Comparison of ENCODE assay signal across 16 cellular contexts in the genomic region with DNA sequence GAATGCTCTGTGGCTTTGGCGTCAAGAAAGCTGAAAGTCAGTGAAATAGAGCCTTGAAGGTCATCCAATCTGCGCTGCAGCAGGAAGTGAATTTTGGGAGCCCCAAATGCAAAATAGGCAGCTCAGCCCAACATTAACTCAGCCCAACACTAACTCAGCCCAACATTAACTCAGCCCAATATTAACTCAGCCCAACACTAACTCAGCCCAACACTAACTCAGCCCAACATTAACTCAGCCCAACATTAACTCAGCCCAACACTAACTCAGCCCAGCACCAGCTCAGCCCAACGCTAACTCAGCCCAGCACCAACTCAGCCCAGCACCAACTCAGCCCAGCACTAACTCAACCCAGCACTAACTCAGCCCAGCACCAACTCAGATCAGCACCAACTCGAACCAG.
DNase-seq lines count a peak whose midpoint lies in the region; ATAC-seq and TF ChIP-seq lines count a peak whose summit lies in the region.
"Had no signal": no experiment of that assay in that cellular context is flagged by ENCODE, and none has a peak within 500 bp of the region (broad histone marks: within the 10 kb centered on the region; RNA-seq: fewer than 3 reads in every experiment).

No MANE protein-coding gene starts in this region.

- no peaks in the 10 kb centered on the region for H3K79me2 ChIP-seq in hepatocyte

- H3K9me3 ChIP-seq in A673 (ENCODE audit: low read depth, low read length, poor library complexity, severe bottlenecking) (no peaks in the 10 kb centered on the region), hepatocyte (ENCODE audit: low read depth) (no peaks in the 10 kb centered on the region)
- H3K9me3 ChIP-seq: colonic mucosa, pancreas had no signal

- ATAC-seq in GM19328 (IDR thresholded peaks at IDR 0.05; ENCODE audit: unreplicated experiment): peak; percentile 40
- ATAC-seq in left ventricle myocardium superior: peak; percentile 10
- no peak for ATAC-seq in GM21381 (IDR thresholded peaks at IDR 0.05; ENCODE audit: unreplicated experiment)

- H3K4me1 Mint-ChIP-seq in T-helper 2 cell treated with Interferon-gamma antibody and Interleukin-4, amounts not matched to agents 5 μg/mL and 100 μg/mL, for 36 hours (ENCODE audit: low read depth): no peaks in the 10 kb centered on the region
- H3K4me1 Mint-ChIP-seq: activated CD4-positive, alpha-beta T cell treated with anti-CD3 and anti-CD28 coated beads, Interleukin-2, amount 10 ng/mL, durations not matched to agents 24 days and 14 days had no signal

- no peak overlapping the region for H3K4me2 ChIP-seq in hepatocyte

- CTCF ChIA-PET in A673 (lab: Charles Lee): no interaction called here

- intact Hi-C loops in A673 (cut with micrococcal nuclease; ENCODE audit: unreplicated experiment): no loop called here
- intact Hi-C loops in left ventricle myocardium superior (cut with micrococcal nuclease): no loop called here

- POLR2A ChIA-PET in A673 (lab: Charles Lee; ENCODE audit: low non-redundant PET): no interaction called here

- no peaks in the 10 kb centered on the region for H3K27me3 Mint-ChIP-seq in T-helper 2 cell treated with Interferon-gamma antibody and Interleukin-4, amounts not matched to agents 5 μg/mL and 100 μg/mL, for 36 hours (ENCODE audit: low read depth)
- H3K27me3 Mint-ChIP-seq: activated CD4-positive, alpha-beta T cell treated with anti-CD3 and anti-CD28 coated beads, Interleukin-2, amount 10 ng/mL, durations not matched to agents 24 days and 14 days had no signal

- no TSS peak for BruUV-seq in A673 (replicated peaks; lab: Mats Ljungman, UMichigan)

- DNase-seq in A673 (ENCODE audit: low spot score) (peak; percentile 21), left ventricle myocardium superior (no peak), AML-193 (lab: John Stamatoyannopoulos, UW) (no peak), hepatocyte (ENCODE audit: low spot score) (no peak), dedifferentiated amniotic fluid mesenchymal stem cell (ENCODE audit: extremely low spot score) (no peak)
- no peak for DNase-seq in T-helper 2 cell treated with Interferon-gamma antibody and Interleukin-4, amounts not matched to agents 5 μg/mL and 100 μg/mL, for 36 hours (ENCODE audit: low spot score)
- DNase-seq: activated CD4-positive, alpha-beta T cell treated with anti-CD3 and anti-CD28 coated beads, Interleukin-2, amount 10 ng/mL, durations not matched to agents 24 days and 14 days; activated T-cell treated with anti-CD3 and anti-CD28 coated beads, Interleukin-2, amount 50 U/mL, for 24 hours; Calu3; colonic mucosa; NCI-H1694 treated with DMSO at 0.1 percent for 48 hours; NCI-H510A; trophoblast cell had no signal

- H3K36me3 ChIP-seq in A673 (ENCODE audit: insufficient read depth, low read length, poor library complexity, severe bottlenecking) (no peaks in the 10 kb centered on the region), hepatocyte (replicated peaks; ENCODE audit: insufficient read depth, low read depth) (no peaks in the 10 kb centered on the region)
- H3K36me3 ChIP-seq: colonic mucosa had no signal

- H3K4me3 Mint-ChIP-seq in T-helper 2 cell treated with Interferon-gamma antibody and Interleukin-4, amounts not matched to agents 5 μg/mL and 100 μg/mL, for 36 hours: no peak overlapping the region
- H3K4me3 Mint-ChIP-seq: activated CD4-positive, alpha-beta T cell treated with anti-CD3 and anti-CD28 coated beads, Interleukin-2, amount 10 ng/mL, durations not matched to agents 24 days and 14 days; activated T-cell treated with anti-CD3 and anti-CD28 coated beads, Interleukin-2, amount 50 U/mL, for 24 hours had no signal

- WGBS in hepatocyte (ENCODE audit: low lambda C conversion rate, missing lambda C conversion rate): 99% methylated on average over 4 of the region's 4 CpGs

- H3K4me3 ChIP-seq in A673 (ENCODE audit: low read depth, low read length, poor library complexity, severe bottlenecking) (no peak overlapping the region), hepatocyte (no peak overlapping the region)
- H3K4me3 ChIP-seq: colonic mucosa, pancreas had no signal

- H3K9me2 ChIP-seq in hepatocyte (replicated peaks; ENCODE audit: insufficient read depth): no peaks in the 10 kb centered on the region

- H3K4me1 ChIP-seq in A673 (ENCODE audit: insufficient read depth, low read length, poor library complexity, severe bottlenecking) (no peaks in the 10 kb centered on the region), hepatocyte (ENCODE audit: insufficient read depth) (no peaks in the 10 kb centered on the region)
- H3K4me1 ChIP-seq: colonic mucosa had no signal

- H2AFZ ChIP-seq in hepatocyte: no peak overlapping the region

- TF ChIP-seq CTCF in A673 (conservative IDR thresholded peaks at IDR 0.05; ENCODE audit: low read depth, low read length) (no peak), hepatocyte (IDR thresholded peaks at IDR 0.05; ENCODE audit: poor library complexity) (no peak)

- no peaks in the 10 kb centered on the region for H3K36me3 Mint-ChIP-seq in T-helper 2 cell treated with Interferon-gamma antibody and Interleukin-4, amounts not matched to agents 5 μg/mL and 100 μg/mL, for 36 hours (ENCODE audit: low read depth)

- no peaks in the 10 kb centered on the region for H4K20me1 ChIP-seq in hepatocyte (ENCODE audit: insufficient read depth, poor library complexity, severe bottlenecking)

- no peaks in the 10 kb centered on the region for H3K9me3 Mint-ChIP-seq in T-helper 2 cell treated with Interferon-gamma antibody and Interleukin-4, amounts not matched to agents 5 μg/mL and 100 μg/mL, for 36 hours
- H3K9me3 Mint-ChIP-seq: activated CD4-positive, alpha-beta T cell treated with anti-CD3 and anti-CD28 coated beads, Interleukin-2, amount 10 ng/mL, durations not matched to agents 24 days and 14 days; activated T-cell treated with anti-CD3 and anti-CD28 coated beads, Interleukin-2, amount 50 U/mL, for 24 hours had no signal

- H3K27ac ChIP-seq in A673 (ENCODE audit: low read depth, low read length, poor library complexity, severe bottlenecking) (no peak overlapping the region), hepatocyte (no peak overlapping the region)
- H3K27ac ChIP-seq: colonic mucosa had no signal

- H3K27me3 ChIP-seq in A673 (replicated peaks; ENCODE audit: insufficient read depth, low read depth, low read length, poor library complexity) (peaks cover 4% of the 10 kb centered on the region), hepatocyte (no peaks in the 10 kb centered on the region)
- H3K27me3 ChIP-seq: colonic mucosa, pancreas had no signal

- H3K27ac Mint-ChIP-seq in T-helper 2 cell treated with Interferon-gamma antibody and Interleukin-4, amounts not matched to agents 5 μg/mL and 100 μg/mL, for 36 hours: peak overlapping the region; percentile 27
- H3K27ac Mint-ChIP-seq: activated CD4-positive, alpha-beta T cell treated with anti-CD3 and anti-CD28 coated beads, Interleukin-2, amount 10 ng/mL, durations not matched to agents 24 days and 14 days; activated T-cell treated with anti-CD3 and anti-CD28 coated beads, Interleukin-2, amount 50 U/mL, for 24 hours had no signal
